ENCODE assay signal across 3 cellular contexts in the genomic region with DNA sequence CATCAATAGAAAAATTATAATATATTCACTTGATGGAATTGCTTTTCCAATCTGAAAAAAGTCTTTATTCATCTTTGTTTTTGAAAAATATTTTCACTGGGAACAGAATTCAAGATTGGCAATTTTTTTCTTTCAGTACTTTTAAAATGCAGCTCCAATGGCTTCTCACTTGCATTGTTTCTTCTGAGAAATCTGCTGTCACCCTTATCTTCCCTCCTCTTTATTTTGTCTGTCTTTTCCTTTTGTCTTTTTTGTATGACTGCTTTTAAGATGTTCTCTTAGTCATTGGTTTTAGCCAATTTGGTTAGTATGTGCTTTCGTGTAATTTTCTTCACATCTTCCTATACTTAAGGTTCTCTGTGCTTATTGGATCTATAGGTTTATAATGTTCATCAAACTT.
A peak's percentile ranks its signal among the peaks of the same experiment; 100 is the strongest.
TF ChIP-seq lines count a peak whose summit lies in the region.

No MANE protein-coding gene starts in this region.

TF ChIP-seq in HCT116, 20 proteins besides CTCF, POLR2A, EP300 and RAD21 (continued from another document):
- TF ChIP-seq YY1 (IDR thresholded peaks at IDR 0.05; ENCODE audit: extremely low read depth, insufficient replicate concordance, low read depth, low read length) (no peak), FOSL1 (IDR thresholded peaks at IDR 0.05; ENCODE audit: low read depth) (no peak), EZH2phosphoT487 (IDR thresholded peaks at IDR 0.05; ENCODE audit: borderline replicate concordance) (no peak), EZH2 (IDR thresholded peaks at IDR 0.05) (no peak), ZNF274 (IDR thresholded peaks at IDR 0.05; ENCODE audit: low read depth, low read length) (no peak), CBX3 (IDR thresholded peaks at IDR 0.05; ENCODE audit: low read depth) (peak; percentile 50; the same call in 1 of the 2 replicates)
- TF ChIP-seq, protein P1, sequence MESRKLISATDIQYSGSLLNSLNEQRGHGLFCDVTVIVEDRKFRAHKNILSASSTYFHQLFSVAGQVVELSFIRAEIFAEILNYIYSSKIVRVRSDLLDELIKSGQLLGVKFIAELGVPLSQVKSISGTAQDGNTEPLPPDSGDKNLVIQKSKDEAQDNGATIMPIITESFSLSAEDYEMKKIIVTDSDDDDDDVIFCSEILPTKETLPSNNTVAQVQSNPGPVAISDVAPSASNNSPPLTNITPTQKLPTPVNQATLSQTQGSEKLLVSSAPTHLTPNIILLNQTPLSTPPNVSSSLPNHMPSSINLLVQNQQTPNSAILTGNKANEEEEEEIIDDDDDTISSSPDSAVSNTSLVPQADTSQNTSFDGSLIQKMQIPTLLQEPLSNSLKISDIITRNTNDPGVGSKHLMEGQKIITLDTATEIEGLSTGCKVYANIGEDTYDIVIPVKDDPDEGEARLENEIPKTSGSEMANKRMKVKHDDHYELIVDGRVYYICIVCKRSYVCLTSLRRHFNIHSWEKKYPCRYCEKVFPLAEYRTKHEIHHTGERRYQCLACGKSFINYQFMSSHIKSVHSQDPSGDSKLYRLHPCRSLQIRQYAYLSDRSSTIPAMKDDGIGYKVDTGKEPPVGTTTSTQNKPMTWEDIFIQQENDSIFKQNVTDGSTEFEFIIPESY (IDR thresholded peaks at IDR 0.05; ENCODE audit: extremely low read depth, insufficient replicate concordance, low read length), result no peak

TF ChIP-seq in WTC11, 78 proteins besides CTCF, POLR2A, EP300 and RAD21 (continued from another document):
- TF ChIP-seq, protein P2, sequence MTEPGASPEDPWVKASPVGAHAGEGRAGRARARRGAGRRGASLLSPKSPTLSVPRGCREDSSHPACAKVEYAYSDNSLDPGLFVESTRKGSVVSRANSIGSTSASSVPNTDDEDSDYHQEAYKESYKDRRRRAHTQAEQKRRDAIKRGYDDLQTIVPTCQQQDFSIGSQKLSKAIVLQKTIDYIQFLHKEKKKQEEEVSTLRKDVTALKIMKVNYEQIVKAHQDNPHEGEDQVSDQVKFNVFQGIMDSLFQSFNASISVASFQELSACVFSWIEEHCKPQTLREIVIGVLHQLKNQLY (CRISPR knock-in tag; IDR thresholded peaks at IDR 0.05), result no peak
- peak; percentile 97 for TF ChIP-seq ZNF317 (CRISPR knock-in tag; IDR thresholded peaks at IDR 0.05; ENCODE audit: borderline replicate concordance, low read depth)

TF ChIP-seq in endothelial cell of umbilical vein, 7 proteins besides CTCF, POLR2A, EP300 and RAD21:
- TF ChIP-seq, protein P3, sequence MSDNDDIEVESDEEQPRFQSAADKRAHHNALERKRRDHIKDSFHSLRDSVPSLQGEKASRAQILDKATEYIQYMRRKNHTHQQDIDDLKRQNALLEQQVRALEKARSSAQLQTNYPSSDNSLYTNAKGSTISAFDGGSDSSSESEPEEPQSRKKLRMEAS (IDR thresholded peaks at IDR 0.05; ENCODE audit: insufficient read depth, insufficient read length), result no peak
- TF ChIP-seq GATA2 (IDR thresholded peaks at IDR 0.05; ENCODE audit: insufficient read depth, insufficient read length, low read depth, low read length) (no peak), MYC (IDR thresholded peaks at IDR 0.05; ENCODE audit: low read depth, low read length) (no peak), POLR2AphosphoS5 (IDR thresholded peaks at IDR 0.05; ENCODE audit: insufficient read depth, low read depth, low read length) (no peak), EZH2 (IDR thresholded peaks at IDR 0.05; ENCODE audit: borderline replicate concordance, low read depth, low read length, severe bottlenecking) (no peak), FOS (IDR thresholded peaks at IDR 0.05; ENCODE audit: borderline replicate concordance, insufficient read depth, low read length) (no peak)
